ENCODE assay signal across 14 cellular contexts in the genomic region with DNA sequence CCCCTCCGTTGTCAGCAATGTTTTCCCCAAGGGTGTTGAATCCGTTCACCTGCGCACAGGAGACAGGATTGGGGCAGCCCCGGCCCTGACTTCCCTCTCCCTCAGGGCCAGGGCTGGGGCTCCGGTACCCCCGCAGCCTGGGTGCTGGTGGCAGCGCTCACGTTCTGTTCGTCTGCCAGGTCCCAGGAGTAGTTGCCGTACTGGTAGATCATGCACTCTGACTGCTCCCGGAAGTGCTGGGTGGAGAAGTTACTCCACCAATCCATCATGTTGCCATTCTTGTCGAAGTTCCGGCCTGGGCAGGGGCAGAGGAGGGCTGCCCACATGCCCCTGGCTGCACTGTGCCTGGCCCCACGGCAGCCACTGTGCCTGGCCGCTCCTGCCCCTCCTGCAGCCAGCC. TPM values are rescaled to one million over a fixed set of nuclear protein-coding genes. Genes with fewer than 3 reads are reported as not detected.
DNase-seq lines count a peak whose midpoint lies in the region; ATAC-seq and TF ChIP-seq lines count a peak whose summit lies in the region.
"Had no signal": no experiment of that assay in that cellular context is flagged by ENCODE, and none has a peak within 500 bp of the region (broad histone marks: within the 10 kb centered on the region; RNA-seq: fewer than 3 reads in every experiment).

No MANE protein-coding gene starts in this region.

- H3K36me3 Mint-ChIP-seq in CD14-positive monocyte (peaks cover 4 to 6% of the 10 kb centered on the region in 2 donors), Calu3 (ENCODE audit: insufficient read depth, unreplicated experiment) (peaks cover 18% of the 10 kb centered on the region)
- H3K36me3 Mint-ChIP-seq in activated CD8-positive, alpha-beta T cell treated with anti-CD3 and anti-CD28 coated beads, Interleukin-2, amount 10 ng/mL, durations not matched to agents 7 days and 5 days (ENCODE audit: low read depth) = peaks cover 4% of the 10 kb centered on the region

- H3K9me3 Mint-ChIP-seq in CD14-positive monocyte (peaks cover 0 to 3% (median 2%) of the 10 kb centered on the region in 7 donors), Calu3 (ENCODE audit: low read depth, unreplicated experiment) (no peaks in the 10 kb centered on the region)
- H3K9me3 Mint-ChIP-seq in activated CD8-positive, alpha-beta T cell treated with anti-CD3 and anti-CD28 coated beads, Interleukin-2, amount 10 ng/mL, durations not matched to agents 7 days and 5 days (ENCODE audit: insufficient read depth) = no peaks in the 10 kb centered on the region
- H3K9me3 Mint-ChIP-seq: stimulated activated naive CD8-positive, alpha-beta T cell treated with anti-CD3 and anti-CD28 coated beads, Interleukin-15, Interleukin-2, amounts not matched to agents 100 ng/mL and 50 ng/mL, for 24 hours had no signal

- no peak for TF ChIP-seq CTCF in CD14-positive monocyte (IDR thresholded peaks at IDR 0.05)
- TF ChIP-seq CTCF in Calu3 (IDR thresholded peaks at IDR 0.05; ENCODE audit: unreplicated experiment) = no peak
- TF ChIP-seq CTCF in mucosa of descending colon (IDR thresholded peaks at IDR 0.05) = no peak

- H3K27me3 Mint-ChIP-seq in CD14-positive monocyte (ENCODE audit: low read depth in 3 of 3) = peaks cover 3 to 23% (median 4%) of the 10 kb centered on the region in 3 donors
- H3K27me3 Mint-ChIP-seq in Calu3 (ENCODE audit: unreplicated experiment) = peaks cover 10% of the 10 kb centered on the region
- no peaks in the 10 kb centered on the region for H3K27me3 Mint-ChIP-seq in activated CD8-positive, alpha-beta T cell treated with anti-CD3 and anti-CD28 coated beads, Interleukin-2, amount 10 ng/mL, durations not matched to agents 7 days and 5 days (ENCODE audit: low read depth)
- H3K27me3 Mint-ChIP-seq: stimulated activated naive CD8-positive, alpha-beta T cell treated with anti-CD3 and anti-CD28 coated beads, Interleukin-15, Interleukin-2, amounts not matched to agents 100 ng/mL and 50 ng/mL, for 24 hours had no signal

- peaks cover 21% of the 10 kb centered on the region for H3K4me1 ChIP-seq in mucosa of descending colon (ENCODE audit: low read depth)
- H3K4me1 ChIP-seq: parathyroid adenoma had no signal

- intact Hi-C loops in CD14-positive monocyte (cut with micrococcal nuclease) = no loop called here
- intact Hi-C loops in Calu3 (cut with micrococcal nuclease; ENCODE audit: unreplicated experiment) = no loop called here
- intact Hi-C loops in mucosa of descending colon (cut with DNase I, micrococcal nuclease) = no loop called here

- CTCF ChIA-PET in Calu3 (lab: Charles Lee) = no interaction called here
- CTCF ChIA-PET in activated CD8-positive, alpha-beta T cell treated with anti-CD3 and anti-CD28 coated beads, Interleukin-2, amount 10 ng/mL, durations not matched to agents 7 days and 5 days (lab: Charles Lee) = no interaction called here

- H3K4me3 Mint-ChIP-seq in CD14-positive monocyte (peak overlapping the region; percentile 55 to 64), Calu3 (ENCODE audit: low read depth, unreplicated experiment) (peak overlapping the region; percentile 63)
- H3K4me3 Mint-ChIP-seq in activated CD8-positive, alpha-beta T cell treated with anti-CD3 and anti-CD28 coated beads, Interleukin-2, amount 10 ng/mL, durations not matched to agents 7 days and 5 days = peak overlapping the region; percentile 50
- H3K4me3 Mint-ChIP-seq: stimulated activated naive CD8-positive, alpha-beta T cell treated with anti-CD3 and anti-CD28 coated beads, Interleukin-15, Interleukin-2, amounts not matched to agents 100 ng/mL and 50 ng/mL, for 24 hours had no signal

- H3K9me3 ChIP-seq in mucosa of descending colon = no peaks in the 10 kb centered on the region

- H3K27ac Mint-ChIP-seq in CD14-positive monocyte (no peak overlapping the region), Calu3 (ENCODE audit: unreplicated experiment) (peak overlapping the region; percentile 69)
- peak overlapping the region; percentile 74 for H3K27ac Mint-ChIP-seq in activated CD8-positive, alpha-beta T cell treated with anti-CD3 and anti-CD28 coated beads, Interleukin-2, amount 10 ng/mL, durations not matched to agents 7 days and 5 days
- H3K27ac Mint-ChIP-seq: stimulated activated naive CD8-positive, alpha-beta T cell treated with anti-CD3 and anti-CD28 coated beads, Interleukin-15, Interleukin-2, amounts not matched to agents 100 ng/mL and 50 ng/mL, for 24 hours had no signal

- POLR2A ChIA-PET in activated CD8-positive, alpha-beta T cell treated with anti-CD3 and anti-CD28 coated beads, Interleukin-2, amount 10 ng/mL, durations not matched to agents 7 days and 5 days (lab: Charles Lee) = no interaction called here

- H3K4me1 Mint-ChIP-seq in CD14-positive monocyte = peaks cover 7% of the 10 kb centered on the region
- peaks cover 13% of the 10 kb centered on the region for H3K4me1 Mint-ChIP-seq in Calu3 (ENCODE audit: low read depth, unreplicated experiment)
- peaks cover 6% of the 10 kb centered on the region for H3K4me1 Mint-ChIP-seq in activated CD8-positive, alpha-beta T cell treated with anti-CD3 and anti-CD28 coated beads, Interleukin-2, amount 10 ng/mL, durations not matched to agents 7 days and 5 days (ENCODE audit: low read depth)

- no peak overlapping the region for H3K4me3 ChIP-seq in mucosa of descending colon
- H3K4me3 ChIP-seq: dorsolateral prefrontal cortex had no signal

- DNase-seq in CD14-positive monocyte (ENCODE audit: low spot score) (peak; percentile 53), Calu3 (peak; percentile 57), mucosa of descending colon (peak; percentile 62 to 75 (median 68)), NCI-H1048 (lab: John Stamatoyannopoulos, UW) (no peak)
- no peak for DNase-seq in activated CD8-positive, alpha-beta T cell treated with anti-CD3 and anti-CD28 coated beads, Interleukin-2, amount 10 ng/mL, durations not matched to agents 7 days and 5 days
- DNase-seq in stimulated activated CD8-positive, alpha-beta memory T cell treated with anti-CD3 and anti-CD28 coated beads, Interleukin-4, amount 100 ng/mL, for 48 hours = no peak
- no peak for DNase-seq in stimulated activated CD4-positive, alpha-beta T cell treated with anti-CD3 and anti-CD28 coated beads, Interleukin-2, amount 100 ng/mL, for 48 hours
- DNase-seq: stimulated activated CD4-positive, alpha-beta T cell treated with anti-CD3 and anti-CD28 coated beads, Interleukin-2, amount 100 ng/mL, for 24 hours had no signal

- H3K36me3 ChIP-seq in mucosa of descending colon (ENCODE audit: low read depth) = no peaks in the 10 kb centered on the region

- peak; percentile 35 for ATAC-seq in activated CD8-positive, alpha-beta T cell treated with anti-CD3 and anti-CD28 coated beads, Interleukin-2, amount 10 ng/mL, durations not matched to agents 7 days and 5 days
- ATAC-seq in mucosa of descending colon = peak; percentile 82
- no peak for ATAC-seq in HG02973 (IDR thresholded peaks at IDR 0.05; ENCODE audit: unreplicated experiment)
- ATAC-seq: HCT116, left lobe of liver had no signal

- BruUV-seq in Calu3 (replicated peaks; lab: Mats Ljungman, UMichigan) = no TSS peak

RNA-seq across cellular contexts. Expression of gene PRXL2B, which starts 6.1 kb away (rescaled TPM):
- polyA plus RNA-seq in CD14-positive monocyte = 1 to 10 TPM; 3.6 to 6.0 TPM
- total RNA-seq in Calu3 (2022) (31.0 and 51.5 TPM in 2 replicates), mucosa of descending colon (10 to 100 TPM; 45.2 to 65.5 (median 48.3) TPM)
- total RNA-seq in activated CD8-positive, alpha-beta T cell treated with anti-CD3 and anti-CD28 coated beads, Interleukin-2, amount 10 ng/mL, durations not matched to agents 7 days and 5 days = 10 to 100 TPM; 35.6 to 40.6 TPM

RNA-seq across cellular contexts. Expression of gene TNFRSF14, which starts 36.5 kb away (rescaled TPM):
- polyA plus RNA-seq in CD14-positive monocyte = 10 to 100 TPM; 62.1 to 64.4 TPM
- total RNA-seq in Calu3 (2022) = 24.4 and 33.4 TPM in 2 replicates
- 10 to 100 TPM; 85.8 to 86.5 TPM for total RNA-seq in activated CD8-positive, alpha-beta T cell treated with anti-CD3 and anti-CD28 coated beads, Interleukin-2, amount 10 ng/mL, durations not matched to agents 7 days and 5 days
- 100 to 1,000 TPM; 143 to 206 (median 146) TPM for total RNA-seq in mucosa of descending colon

RNA-seq across cellular contexts. Expression of gene MMEL1, which starts 40.1 kb away (rescaled TPM):
- polyA plus RNA-seq in CD14-positive monocyte = 1 to 10 TPM; 1.1 to 4.4 TPM
- total RNA-seq in Calu3 (2022) (5.6 and 10.9 TPM in 2 replicates), mucosa of descending colon (10 to 100 TPM in 1 of 3 donors, 1 to 10 TPM in 2; 4.2 to 10.9 (median 9.4) TPM)
- 1 to 10 TPM; 3.7 to 4.0 TPM for total RNA-seq in activated CD8-positive, alpha-beta T cell treated with anti-CD3 and anti-CD28 coated beads, Interleukin-2, amount 10 ng/mL, durations not matched to agents 7 days and 5 days
- total RNA-seq: left lobe of liver had no signal

Comparison
In these comparisons a context has a peak if more than half of its experiments do, and no peak if none do; other contexts are left out.
1. DNase-seq: peak in CD14-positive monocyte (single experiment), Calu3 (single experiment) and mucosa of descending colon (3 of 3); none in activated CD8-positive, alpha-beta T cell treated with anti-CD3 and anti-CD28 coated beads, Interleukin-2, amount 10 ng/mL, durations not matched to agents 7 days and 5 days (single experiment), stimulated activated CD8-positive, alpha-beta memory T cell treated with anti-CD3 and anti-CD28 coated beads, Interleukin-4, amount 100 ng/mL, for 48 hours (single experiment), stimulated activated CD4-positive, alpha-beta T cell treated with anti-CD3 and anti-CD28 coated beads, Interleukin-2, amount 100 ng/mL, for 48 hours (0 of 2) and NCI-H1048 (single experiment).
2. H3K27ac Mint-ChIP-seq: peak in Calu3 (single experiment) and activated CD8-positive, alpha-beta T cell treated with anti-CD3 and anti-CD28 coated beads, Interleukin-2, amount 10 ng/mL, durations not matched to agents 7 days and 5 days (single experiment); none in CD14-positive monocyte (0 of 7).
3. Peak in every context shown above with its lines, with median percentiles within 50 percentile points of each other: H3K4me3 Mint-ChIP-seq.